8 cellular contexts compared by ENCODE assay signal in genomic region chr7:139725077-139725476, GRCh38. TPM values are rescaled to one million over a fixed set of nuclear protein-coding genes. Genes with fewer than 3 reads are reported as not detected.
DNase-seq lines count a peak whose midpoint lies in the region; ATAC-seq and TF ChIP-seq lines count a peak whose summit lies in the region.

No MANE protein-coding gene starts in this region.

- POLR2A ChIA-PET in CD8-positive, alpha-beta T cell (lab: Charles Lee), result interaction anchor here (1.1 kb wide), 1 partner anchor 13 kb away, joined by 3 read pairs; no protein-coding TSS in a partner anchor

- H3K4me1 Mint-ChIP-seq in CD8-positive, alpha-beta T cell (ENCODE audit: low read depth), result peaks cover 37% of the 10 kb centered on the region

- H3K9me3 ChIP-seq in uterus, result no peaks in the 10 kb centered on the region
- no peaks in the 10 kb centered on the region for H3K9me3 ChIP-seq in CD8-positive, alpha-beta T cell (ENCODE audit: low read length)

- no peaks in the 10 kb centered on the region for H3K27me3 ChIP-seq in uterus
- H3K27me3 ChIP-seq in CD8-positive, alpha-beta T cell (ENCODE audit: insufficient read depth, low read length), result no peaks in the 10 kb centered on the region

- DNase-seq in DMS79 treated with DMSO at 0.1 percent for 48 hours (lab: John Stamatoyannopoulos, UW) (peak; percentile 96), epithelial cell of prostate (ENCODE audit: low read depth, low spot score) (no peak), RKO (ENCODE audit: low spot score) (no peak), uterus (no peak), HuH-7.5 (ENCODE audit: low spot score) (no peak)
- DNase-seq in CD8-positive, alpha-beta T cell, result no peak

- no peak for TF ChIP-seq POLR2A in uterus (IDR thresholded peaks at IDR 0.05)

- no peaks in the 10 kb centered on the region for H3K27me3 Mint-ChIP-seq in CD8-positive, alpha-beta T cell (ENCODE audit: low read depth)

- peaks cover 15% of the 10 kb centered on the region for H3K36me3 Mint-ChIP-seq in CD8-positive, alpha-beta T cell

- TF ChIP-seq CTCF in uterus (IDR thresholded peaks at IDR 0.05), result no peak
- TF ChIP-seq CTCF in CD8-positive, alpha-beta T cell (IDR thresholded peaks at IDR 0.05), result no peak

- intact Hi-C loops in uterus (cut with DNase I; ENCODE audit: low total_unique reads), result no loop called here
- intact Hi-C loops in CD8-positive, alpha-beta T cell (cut with DNase I, micrococcal nuclease), result no loop called here

- H3K4me1 ChIP-seq in uterus, result peaks cover 5% of the 10 kb centered on the region in 2 donors
- peaks cover 25% of the 10 kb centered on the region for H3K4me1 ChIP-seq in CD8-positive, alpha-beta T cell (ENCODE audit: insufficient read depth, low read length)

- H3K9me3 Mint-ChIP-seq in CD8-positive, alpha-beta T cell, result no peaks in the 10 kb centered on the region

- H3K4me3 Mint-ChIP-seq in CD8-positive, alpha-beta T cell, result no peak overlapping the region

- CTCF ChIA-PET in CD8-positive, alpha-beta T cell (lab: Charles Lee), result interaction anchor here (1.0 to 1.9 kb wide), 3 partner anchors 13 to 79 kb away, joined by 3 to 4 read pairs (median 4); no protein-coding TSS in a partner anchor

- no peaks in the 10 kb centered on the region for H3K36me3 ChIP-seq in uterus
- H3K36me3 ChIP-seq in CD8-positive, alpha-beta T cell (ENCODE audit: insufficient read depth, low read length), result no peaks in the 10 kb centered on the region

- ATAC-seq in GM21447 (IDR thresholded peaks at IDR 0.05; ENCODE audit: unreplicated experiment) (peak; percentile 85), HG03565 (IDR thresholded peaks at IDR 0.05; ENCODE audit: unreplicated experiment) (peak; percentile 79)
- ATAC-seq in CD8-positive, alpha-beta T cell, result no peak

- no peak overlapping the region for H3K27ac Mint-ChIP-seq in CD8-positive, alpha-beta T cell

- no peak overlapping the region for H3K4me3 ChIP-seq in uterus
- H3K4me3 ChIP-seq in CD8-positive, alpha-beta T cell (ENCODE audit: low read depth, low read length), result no peak overlapping the region

- peak overlapping the region; percentile 23 for H3K27ac ChIP-seq in epithelial cell of prostate
- H3K27ac ChIP-seq in uterus, result no peak overlapping the region
- no peak overlapping the region for H3K27ac ChIP-seq in CD8-positive, alpha-beta T cell (ENCODE audit: low read depth, low read length)

RNA-seq across cellular contexts. Expression of gene HIPK2, which starts 52.7 kb away (rescaled TPM):
- 10 to 100 TPM in 3 of 4 donors, 1 to 10 TPM in 1; 9.4 to 65.8 (median 19.2) TPM for total RNA-seq in uterus
- 10 to 100 TPM; 19.8 to 21.3 TPM for total RNA-seq in CD8-positive, alpha-beta T cell
